In the genomic region with DNA sequence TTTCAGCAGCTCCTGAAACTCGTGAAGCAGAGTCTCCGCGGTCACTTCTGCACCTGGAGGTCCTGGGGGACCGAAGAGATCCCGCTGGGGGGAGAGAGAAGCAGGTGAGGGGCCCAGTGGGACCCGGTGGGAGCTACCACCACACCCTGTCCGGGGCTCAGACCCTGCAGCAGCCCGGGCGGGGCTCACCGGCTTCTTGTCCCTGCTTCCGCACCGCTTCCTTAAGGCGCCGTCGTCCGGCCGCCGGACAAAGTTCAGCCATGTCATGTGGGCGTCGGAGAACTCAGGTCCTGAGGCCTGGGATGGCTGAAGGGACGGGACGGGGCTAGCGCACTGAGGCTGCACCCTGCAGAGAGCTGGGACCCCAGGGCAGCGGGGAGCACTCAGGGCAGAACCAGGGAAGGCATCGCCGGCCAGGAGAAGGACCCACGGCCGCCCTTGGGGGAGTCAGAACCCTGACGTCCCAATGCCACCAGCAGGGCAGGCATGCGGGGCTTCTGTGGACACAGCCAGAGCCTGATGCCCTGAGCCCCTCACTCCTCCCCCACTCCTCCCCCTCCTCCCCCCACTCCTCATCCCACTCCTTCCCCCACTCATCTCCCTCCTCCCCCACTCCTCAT, we compare ENCODE assay signal across 31 cellular contexts. TPM values are rescaled to one million over a fixed set of nuclear protein-coding genes. Genes with fewer than 3 reads are reported as not detected.
DNase-seq lines count a peak whose midpoint lies in the region; ATAC-seq and TF ChIP-seq lines count a peak whose summit lies in the region.
"Had no signal": no experiment of that assay in that cellular context is flagged by ENCODE, and none has a peak within 500 bp of the region (broad histone marks: within the 10 kb centered on the region; RNA-seq: fewer than 3 reads in every experiment).

No MANE protein-coding gene starts in this region.

- CTCF ChIA-PET in Calu3 (lab: Charles Lee), result no interaction called here
- CTCF ChIA-PET in IMR-90 (lab: Yijun Ruan, JAX), result no interaction called here

- no peaks in the 10 kb centered on the region for H3K9me1 ChIP-seq in IMR-90 (ENCODE audit: insufficient read depth, low read length)

- no peak overlapping the region for H4K5ac ChIP-seq in IMR-90 (ENCODE audit: low read depth, low read length)

- H2BK15ac ChIP-seq in IMR-90 (ENCODE audit: low read depth, low read length), result no peak overlapping the region

- H2BK120ac ChIP-seq in IMR-90 (ENCODE audit: low read depth, low read length), result no peak overlapping the region

- H3K9me3 ChIP-seq in IMR-90 (ENCODE audit: control insufficient read depth, insufficient read depth, low read length), result no peaks in the 10 kb centered on the region
- H3K9me3 ChIP-seq: ovary, testis had no signal

- intact Hi-C loops in Calu3 (cut with micrococcal nuclease; ENCODE audit: unreplicated experiment), result no loop called here
- intact Hi-C loops in IMR-90 (cut with micrococcal nuclease), result no loop called here
- intact Hi-C loops in activated T-helper 1 cell treated with anti-CD3 and anti-CD28 coated beads, Interleukin-12 subunit alpha, Interleukin-12 subunit beta, Interleukin-2, Interleukin-4 antibody, amounts not matched to agents 30 ng/mL and 10 ng/mL and 1 ng/mL, durations not matched to agents 14 hours and 24 hours and 36 hours (cut with micrococcal nuclease), result no loop called here

- peaks cover 15% of the 10 kb centered on the region for H3K36me3 Mint-ChIP-seq in Calu3 (ENCODE audit: insufficient read depth, unreplicated experiment)
- no peaks in the 10 kb centered on the region for H3K36me3 Mint-ChIP-seq in activated T-helper 1 cell treated with anti-CD3 and anti-CD28 coated beads, Interleukin-12 subunit alpha, Interleukin-12 subunit beta, Interleukin-2, Interleukin-4 antibody, amounts not matched to agents 30 ng/mL and 10 ng/mL and 1 ng/mL, durations not matched to agents 14 hours and 24 hours and 36 hours (ENCODE audit: low read depth)
- H3K36me3 Mint-ChIP-seq: activated naive CD4-positive, alpha-beta T cell treated with anti-CD3 and anti-CD28 coated beads, Interleukin-2, amount 50 U/mL, for 24 hours; CD8-positive, alpha-beta T cell; IgD-negative memory B cell; memory B cell; naive B cell; stimulated activated memory B cell treated with anti-CD40 and anti-IgM and Interleukin-4, amounts not matched to agents 10 μg/mL and 1 μg/mL and 100 μg/mL, for 72 hours had no signal

- no peak overlapping the region for H2BK20ac ChIP-seq in IMR-90 (ENCODE audit: low read depth, low read length)

- peaks cover 8% of the 10 kb centered on the region for H3K4me1 ChIP-seq in IMR-90 (ENCODE audit: control insufficient read depth, insufficient read depth, low read length)

- H3K56ac ChIP-seq in IMR-90 (ENCODE audit: extremely low read depth, insufficient read depth, low read length), result no peak overlapping the region

- H3K4ac ChIP-seq in IMR-90 (ENCODE audit: low read depth, low read length), result no peak overlapping the region

- BruUV-seq in Calu3 (replicated peaks; lab: Mats Ljungman, UMichigan) (no TSS peak), IMR-90 (replicated peaks; lab: Mats Ljungman, UMichigan) (no TSS peak)

- H3K27ac Mint-ChIP-seq in Calu3 (ENCODE audit: unreplicated experiment), result no peak overlapping the region
- no peak overlapping the region for H3K27ac Mint-ChIP-seq in activated T-helper 1 cell treated with anti-CD3 and anti-CD28 coated beads, Interleukin-12 subunit alpha, Interleukin-12 subunit beta, Interleukin-2, Interleukin-4 antibody, amounts not matched to agents 30 ng/mL and 10 ng/mL and 1 ng/mL, durations not matched to agents 14 hours and 24 hours and 36 hours
- H3K27ac Mint-ChIP-seq: activated CD4-positive, alpha-beta T cell treated with anti-CD3 and anti-CD28 coated beads, Interleukin-2, amount 10 ng/mL, durations not matched to agents 24 days and 14 days; activated naive CD4-positive, alpha-beta T cell treated with anti-CD3 and anti-CD28 coated beads, Interleukin-2, amount 50 U/mL, for 24 hours; CD8-positive, alpha-beta T cell; IgD-negative memory B cell; memory B cell; naive B cell; stimulated activated memory B cell treated with anti-CD40 and anti-IgM and Interleukin-4, amounts not matched to agents 10 μg/mL and 1 μg/mL and 100 μg/mL, for 72 hours; T-helper 17 cell had no signal

- H3K4me2 ChIP-seq in IMR-90 (ENCODE audit: low read depth, low read length), result no peak overlapping the region

- TF ChIP-seq POLR2A in IMR-90 (IDR thresholded peaks at IDR 0.05; ENCODE audit: low read depth, low read length), result no peak

- H3K27me3 Mint-ChIP-seq in Calu3 (ENCODE audit: unreplicated experiment), result no peaks in the 10 kb centered on the region
- H3K27me3 Mint-ChIP-seq in activated T-helper 1 cell treated with anti-CD3 and anti-CD28 coated beads, Interleukin-12 subunit alpha, Interleukin-12 subunit beta, Interleukin-2, Interleukin-4 antibody, amounts not matched to agents 30 ng/mL and 10 ng/mL and 1 ng/mL, durations not matched to agents 14 hours and 24 hours and 36 hours (ENCODE audit: insufficient read depth), result no peaks in the 10 kb centered on the region
- H3K27me3 Mint-ChIP-seq: activated CD4-positive, alpha-beta T cell treated with anti-CD3 and anti-CD28 coated beads, Interleukin-2, amount 10 ng/mL, durations not matched to agents 24 days and 14 days; activated naive CD4-positive, alpha-beta T cell treated with anti-CD3 and anti-CD28 coated beads, Interleukin-2, amount 50 U/mL, for 24 hours; T-helper 17 cell had no signal

- H2AK5ac ChIP-seq in IMR-90 (ENCODE audit: low read depth, low read length), result no peak overlapping the region; the same call in 1 of the 2 replicates

- TF ChIP-seq CTCF in Calu3 (IDR thresholded peaks at IDR 0.05; ENCODE audit: unreplicated experiment) (no peak), IMR-90 (conservative IDR thresholded peaks at IDR 0.05; ENCODE audit: low read depth, low read length) (no peak), epithelial cell of proximal tubule (conservative IDR thresholded peaks at IDR 0.05; ENCODE audit: low read depth, low read length) (no peak), foreskin fibroblast (IDR thresholded peaks at IDR 0.05; ENCODE audit: low read depth, low read length) (no peak)

- H3K14ac ChIP-seq in IMR-90 (replicated peaks; ENCODE audit: low read depth, low read length), result no peak overlapping the region

- no peaks in the 10 kb centered on the region for H3K27me3 ChIP-seq in IMR-90 (ENCODE audit: control insufficient read depth, insufficient read depth, low read length)
- H3K27me3 ChIP-seq: testis had no signal

- no peak overlapping the region for H4K91ac ChIP-seq in IMR-90 (ENCODE audit: insufficient read depth, low read depth, low read length)

- H3K4me1 Mint-ChIP-seq in Calu3 (ENCODE audit: low read depth, unreplicated experiment), result no peaks in the 10 kb centered on the region
- no peaks in the 10 kb centered on the region for H3K4me1 Mint-ChIP-seq in activated T-helper 1 cell treated with anti-CD3 and anti-CD28 coated beads, Interleukin-12 subunit alpha, Interleukin-12 subunit beta, Interleukin-2, Interleukin-4 antibody, amounts not matched to agents 30 ng/mL and 10 ng/mL and 1 ng/mL, durations not matched to agents 14 hours and 24 hours and 36 hours (ENCODE audit: low read depth)
- H3K4me1 Mint-ChIP-seq: activated CD4-positive, alpha-beta T cell treated with anti-CD3 and anti-CD28 coated beads, Interleukin-2, amount 10 ng/mL, durations not matched to agents 24 days and 14 days; activated naive CD4-positive, alpha-beta T cell treated with anti-CD3 and anti-CD28 coated beads, Interleukin-2, amount 50 U/mL, for 24 hours; IgD-negative memory B cell; memory B cell; naive B cell; T-helper 17 cell had no signal

- POLR2A ChIA-PET in IMR-90 (lab: Charles Lee; ENCODE audit: unreplicated experiment), result no interaction called here

- H3K18ac ChIP-seq in IMR-90 (ENCODE audit: low read depth, low read length), result no peak overlapping the region

- peak overlapping the region; percentile 36 for H3K4me3 Mint-ChIP-seq in Calu3 (ENCODE audit: low read depth, unreplicated experiment)
- no peak overlapping the region for H3K4me3 Mint-ChIP-seq in activated T-helper 1 cell treated with anti-CD3 and anti-CD28 coated beads, Interleukin-12 subunit alpha, Interleukin-12 subunit beta, Interleukin-2, Interleukin-4 antibody, amounts not matched to agents 30 ng/mL and 10 ng/mL and 1 ng/mL, durations not matched to agents 14 hours and 24 hours and 36 hours
- H3K4me3 Mint-ChIP-seq: activated CD4-positive, alpha-beta T cell treated with anti-CD3 and anti-CD28 coated beads, Interleukin-2, amount 10 ng/mL, durations not matched to agents 24 days and 14 days; activated naive CD4-positive, alpha-beta T cell treated with anti-CD3 and anti-CD28 coated beads, Interleukin-2, amount 50 U/mL, for 24 hours; CD8-positive, alpha-beta T cell; IgD-negative memory B cell; memory B cell; naive B cell; stimulated activated memory B cell treated with anti-CD40 and anti-IgM and Interleukin-4, amounts not matched to agents 10 μg/mL and 1 μg/mL and 100 μg/mL, for 72 hours; T-helper 17 cell had no signal

- DNase-seq in Calu3 (peak; percentile 55), IMR-90 (no peak), epithelial cell of proximal tubule (ENCODE audit: low read depth) (no peak), renal cortical epithelial cell (ENCODE audit: low read depth) (peak; percentile 5), iPS-NIHi7 (ENCODE audit: extremely low spot score) (no peak), foreskin fibroblast (no peak), HCEC 1CT (no peak)
- no peak for DNase-seq in activated T-helper 1 cell treated with anti-CD3 and anti-CD28 coated beads, Interleukin-12 subunit alpha, Interleukin-12 subunit beta, Interleukin-2, Interleukin-4 antibody, amounts not matched to agents 30 ng/mL and 10 ng/mL and 1 ng/mL, durations not matched to agents 14 hours and 24 hours and 36 hours (ENCODE audit: low spot score)
- DNase-seq: activated CD4-positive, alpha-beta T cell treated with anti-CD3 and anti-CD28 coated beads, Interleukin-2, amount 10 ng/mL, durations not matched to agents 24 days and 14 days; aorta; CD8-positive, alpha-beta T cell; central memory CD4-positive, alpha-beta T cell; effector CD4-positive, alpha-beta T cell; kidney; naive B cell; NCI-H1436; NCI-H510A; NK-92 treated with Interleukin-12 subunit alpha and Interleukin-12 subunit beta, amount 100 ng/mL, for 24 hours; ovary; stimulated activated CD4-positive, alpha-beta T cell treated with anti-CD3 and anti-CD28 coated beads, Interleukin-2, amount 100 ng/mL, for 24 hours; T-helper 17 cell; testis had no signal

- H3K9me3 Mint-ChIP-seq in Calu3 (ENCODE audit: low read depth, unreplicated experiment), result no peaks in the 10 kb centered on the region
- H3K9me3 Mint-ChIP-seq in activated T-helper 1 cell treated with anti-CD3 and anti-CD28 coated beads, Interleukin-12 subunit alpha, Interleukin-12 subunit beta, Interleukin-2, Interleukin-4 antibody, amounts not matched to agents 30 ng/mL and 10 ng/mL and 1 ng/mL, durations not matched to agents 14 hours and 24 hours and 36 hours, result no peaks in the 10 kb centered on the region
- H3K9me3 Mint-ChIP-seq: activated CD4-positive, alpha-beta T cell treated with anti-CD3 and anti-CD28 coated beads, Interleukin-2, amount 10 ng/mL, durations not matched to agents 24 days and 14 days; activated naive CD4-positive, alpha-beta T cell treated with anti-CD3 and anti-CD28 coated beads, Interleukin-2, amount 50 U/mL, for 24 hours; CD8-positive, alpha-beta T cell; IgD-negative memory B cell; memory B cell; naive B cell; stimulated activated memory B cell treated with anti-CD40 and anti-IgM and Interleukin-4, amounts not matched to agents 10 μg/mL and 1 μg/mL and 100 μg/mL, for 72 hours had no signal

- no peak overlapping the region for H2BK5ac ChIP-seq in IMR-90 (ENCODE audit: low read depth, low read length, poor library complexity, severe bottlenecking)

- peak overlapping the region; percentile 32 for H2AFZ ChIP-seq in IMR-90 (replicated peaks; ENCODE audit: low read length, poor library complexity)

- H3K9ac ChIP-seq in IMR-90 (ENCODE audit: low read depth, low read length), result no peak overlapping the region

- in situ Hi-C loops in IMR-90 (cut with MboI; ENCODE audit: low sequenced_read_pairs), result no loop called here

- TF ChIP-seq RAD21 in IMR-90 (IDR thresholded peaks at IDR 0.05; ENCODE audit: low read length), result no peak

- no peak overlapping the region for H3K27ac ChIP-seq in IMR-90 (ENCODE audit: insufficient read depth, low read length)
- H3K27ac ChIP-seq: ovary, SK-N-MC, skin epidermis, testis had no signal

- ATAC-seq in IMR-90 (ENCODE audit: low read depth), result no peak
- ATAC-seq: CD8-positive, alpha-beta T cell; esophagus mucosa; stimulated activated memory B cell treated with anti-CD40 and anti-IgM and Interleukin-4, amounts not matched to agents 10 μg/mL and 1 μg/mL and 100 μg/mL, for 72 hours; T-helper 17 cell had no signal

- H2AK9ac ChIP-seq in IMR-90 (replicated peaks; ENCODE audit: low read depth, low read length, poor library complexity), result peak overlapping the region; percentile 50

- no peaks in the 10 kb centered on the region for H3K79me1 ChIP-seq in IMR-90 (ENCODE audit: low read depth in 1 of 2, low read length in 2 of 2)

- peaks cover 2% of the 10 kb centered on the region; the same call in 1 of the 2 replicates for H3K36me3 ChIP-seq in IMR-90 (ENCODE audit: control insufficient read depth, insufficient read depth, low read length)
- H3K36me3 ChIP-seq: ovary had no signal

- dilution Hi-C loops in IMR-90 (cut with HindIII; ENCODE audit: low sequenced_read_pairs, unreplicated experiment), result no loop called here

- H4K8ac ChIP-seq in IMR-90 (ENCODE audit: low read depth in 2 of 2, low read length in 2 of 2), result no peak overlapping the region

- no peak overlapping the region for H3K4me3 ChIP-seq in IMR-90 (ENCODE audit: insufficient read depth, low read depth, low read length)
- H3K4me3 ChIP-seq in epithelial cell of proximal tubule (ENCODE audit: low read depth, low read length), result peak overlapping the region; percentile 33
- no peak overlapping the region for H3K4me3 ChIP-seq in foreskin fibroblast (ENCODE audit: low read depth in 1 of 2, low read length in 2 of 2)
- H3K4me3 ChIP-seq: ovary, SK-N-MC, skin epidermis, testis had no signal

- WGBS in IMR-90 (ENCODE audit: extremely low coverage in 2 of 2, insufficient read length in 1 of 2), 2 experiments, result 66% methylated on average over 19 of the region's 30 CpGs; no CpG with 5 or more reads in 1 of the 2 experiments

- no peaks in the 10 kb centered on the region for H4K20me1 ChIP-seq in IMR-90 (ENCODE audit: insufficient read depth, low read length)

- no peak overlapping the region for H3K23ac ChIP-seq in IMR-90 (ENCODE audit: low read depth, low read length)

RNA-seq across cellular contexts. Expression of a gene that starts 2.2 kb away (rescaled TPM):
- total RNA-seq in Calu3 (2022) (2.0 and 4.2 TPM in 2 replicates), IMR-90 (2012; rRNA removed) (0.36 TPM in 1 of 2 replicates, not detected in the other), epithelial cell of proximal tubule (1.7 and 5.1 TPM in 2 replicates), renal cortical epithelial cell (0.40 TPM in 1 of 2 replicates, not detected in the other)
- polyA plus RNA-seq in IMR-90 (2012; rRNA removed), result 1.1 and 2.6 TPM in 2 replicates
- polyA plus RNA-seq in IMR-90 (2012; cell fraction: cytosol; rRNA removed), result 0.65 and 0.84 TPM in 2 replicates
- 8.4 and 27.4 TPM in 2 replicates for polyA plus RNA-seq in IMR-90 (2012; cell fraction: nucleus; rRNA removed; ENCODE audit: low replicate concordance)
- total RNA-seq in activated T-helper 1 cell treated with anti-CD3 and anti-CD28 coated beads, Interleukin-12 subunit alpha, Interleukin-12 subunit beta, Interleukin-2, Interleukin-4 antibody, amounts not matched to agents 30 ng/mL and 10 ng/mL and 1 ng/mL, durations not matched to agents 14 hours and 24 hours and 36 hours, result 2.2 and 4.1 TPM in 2 replicates
- total RNA-seq: frontal cortex had no signal

RNA-seq across cellular contexts. Expression of a gene that starts 12.3 kb away (rescaled TPM):
- total RNA-seq in Calu3 (2022), result 23.4 and 25.9 TPM in 2 replicates
- 12.2 and 18.3 TPM in 2 replicates for total RNA-seq in IMR-90 (2012; rRNA removed)
- polyA plus RNA-seq in IMR-90 (2012; rRNA removed), result 23.0 and 29.2 TPM in 2 replicates
- 24.3 and 37.0 TPM in 2 replicates for polyA plus RNA-seq in IMR-90 (2012; cell fraction: cytosol; rRNA removed)
- 10.2 and 16.5 TPM in 2 replicates for polyA plus RNA-seq in IMR-90 (2012; cell fraction: nucleus; rRNA removed; ENCODE audit: low replicate concordance)
- 34.1 and 36.6 TPM in 2 replicates for total RNA-seq in epithelial cell of proximal tubule
- total RNA-seq in renal cortical epithelial cell, result 33.9 and 48.8 TPM in 2 replicates
- 45.9 and 46.3 TPM in 2 replicates for total RNA-seq in activated T-helper 1 cell treated with anti-CD3 and anti-CD28 coated beads, Interleukin-12 subunit alpha, Interleukin-12 subunit beta, Interleukin-2, Interleukin-4 antibody, amounts not matched to agents 30 ng/mL and 10 ng/mL and 1 ng/mL, durations not matched to agents 14 hours and 24 hours and 36 hours

RNA-seq across cellular contexts. Expression of a gene that starts 12.5 kb away (rescaled TPM):
- total RNA-seq in Calu3 (2022) (128 and 161 TPM in 2 replicates), IMR-90 (2012; rRNA removed) (57.0 and 69.4 TPM in 2 replicates), epithelial cell of proximal tubule (149 and 156 TPM in 2 replicates), renal cortical epithelial cell (76.6 and 207 TPM in 2 replicates)
- polyA plus RNA-seq in IMR-90 (2012; rRNA removed), result 250 and 252 TPM in 2 replicates
- polyA plus RNA-seq in IMR-90 (2012; cell fraction: cytosol; rRNA removed), result 292 and 384 TPM in 2 replicates
- 224 and 287 TPM in 2 replicates for polyA plus RNA-seq in IMR-90 (2012; cell fraction: nucleus; rRNA removed; ENCODE audit: low replicate concordance)
- 202 TPM in 2 replicates for total RNA-seq in activated T-helper 1 cell treated with anti-CD3 and anti-CD28 coated beads, Interleukin-12 subunit alpha, Interleukin-12 subunit beta, Interleukin-2, Interleukin-4 antibody, amounts not matched to agents 30 ng/mL and 10 ng/mL and 1 ng/mL, durations not matched to agents 14 hours and 24 hours and 36 hours

RNA-seq across cellular contexts. Expression of a gene that starts 29.4 kb away (rescaled TPM):
- total RNA-seq in Calu3 (2022) (45.6 and 50.0 TPM in 2 replicates), IMR-90 (2012; rRNA removed) (20.3 and 20.6 TPM in 2 replicates), epithelial cell of proximal tubule (49.3 and 84.1 TPM in 2 replicates), renal cortical epithelial cell (48.6 and 50.2 TPM in 2 replicates)
- 62.3 and 67.5 TPM in 2 replicates for polyA plus RNA-seq in IMR-90 (2012; rRNA removed)
- polyA plus RNA-seq in IMR-90 (2012; cell fraction: cytosol; rRNA removed), result 55.5 and 69.4 TPM in 2 replicates
- polyA plus RNA-seq in IMR-90 (2012; cell fraction: nucleus; rRNA removed; ENCODE audit: low replicate concordance), result 93.5 and 102 TPM in 2 replicates
- 95.6 and 99.5 TPM in 2 replicates for total RNA-seq in activated T-helper 1 cell treated with anti-CD3 and anti-CD28 coated beads, Interleukin-12 subunit alpha, Interleukin-12 subunit beta, Interleukin-2, Interleukin-4 antibody, amounts not matched to agents 30 ng/mL and 10 ng/mL and 1 ng/mL, durations not matched to agents 14 hours and 24 hours and 36 hours

RNA-seq across cellular contexts. Expression of a gene that starts 30.3 kb away (rescaled TPM):
- total RNA-seq in Calu3 (2022), result not detected in 2 replicates
- not detected in 2 replicates for total RNA-seq in IMR-90 (2012; rRNA removed)
- polyA plus RNA-seq in IMR-90 (2012; rRNA removed), result 0.15 and 0.44 TPM in 2 replicates
- polyA plus RNA-seq in IMR-90 (2012; cell fraction: cytosol; rRNA removed), result 0.23 and 0.40 TPM in 2 replicates
- 0.63 and 1.3 TPM in 2 replicates for polyA plus RNA-seq in IMR-90 (2012; cell fraction: nucleus; rRNA removed; ENCODE audit: low replicate concordance)
- 0.36 and 0.40 TPM in 2 replicates for total RNA-seq in epithelial cell of proximal tubule
- total RNA-seq in renal cortical epithelial cell, result not detected in 2 replicates
- 788 and 811 TPM in 2 replicates for total RNA-seq in activated T-helper 1 cell treated with anti-CD3 and anti-CD28 coated beads, Interleukin-12 subunit alpha, Interleukin-12 subunit beta, Interleukin-2, Interleukin-4 antibody, amounts not matched to agents 30 ng/mL and 10 ng/mL and 1 ng/mL, durations not matched to agents 14 hours and 24 hours and 36 hours
- total RNA-seq: frontal cortex, MCF 10A had no signal
- polyA plus RNA-seq: IgD-negative memory B cell had no signal

Comparison
In these comparisons a context has a peak if more than half of its experiments do, and no peak if none do; other contexts are left out.
1. DNase-seq: peak in Calu3 (single experiment) and renal cortical epithelial cell (single experiment); none in IMR-90 (single experiment), epithelial cell of proximal tubule (single experiment), iPS-NIHi7 (single experiment), foreskin fibroblast (0 of 2), HCEC 1CT (single experiment) and activated T-helper 1 cell treated with anti-CD3 and anti-CD28 coated beads, Interleukin-12 subunit alpha, Interleukin-12 subunit beta, Interleukin-2, Interleukin-4 antibody, amounts not matched to agents 30 ng/mL and 10 ng/mL and 1 ng/mL, durations not matched to agents 14 hours and 24 hours and 36 hours (single experiment).